ENCODE assay signal across 17 cellular contexts in genomic region chr11:34860518-34860917, GRCh38.
"Had no signal": no experiment of that assay in that cellular context is flagged by ENCODE, and none has a peak within 500 bp of the region (broad histone marks: within the 10 kb centered on the region; RNA-seq: fewer than 3 reads in every experiment).

No MANE protein-coding gene starts in this region.

- H3K27ac ChIP-seq: foreskin keratinocyte, transverse colon had no signal

- FAIRE-seq: kidney, TTC549 had no signal

- H3K27me3 ChIP-seq: foreskin keratinocyte, transverse colon had no signal

- H3K36me3 ChIP-seq: transverse colon had no signal

- ATAC-seq: activated naive CD4-positive, alpha-beta T cell treated with anti-CD3 and anti-CD28 coated beads, Interleukin-2, amount 50 U/mL, for 72 hours; natural killer cell treated with Interleukin-12 subunit alpha and Interleukin-12 subunit beta and Interleukin-15 and Interleukin-18, amount 100 ng/mL, for 72 hours; WTC11 had no signal

- H3K9me3 ChIP-seq: transverse colon had no signal

- H3K4me3 ChIP-seq: lung, transverse colon had no signal

- H3K4me1 ChIP-seq: foreskin keratinocyte had no signal

- DNase-seq: activated CD4-positive, alpha-beta memory T cell treated with anti-CD3 and anti-CD28 coated beads for 36 hours; activated CD4-positive, alpha-beta T cell treated with anti-CD3 and anti-CD28 coated beads for 4 hours; activated gamma-delta T cell treated with Interleukin-2 at 50 U/mL for 16 hours; activated T-cell treated with anti-CD3 and anti-CD28 coated beads for 4 hours; cerebellar nuclear complex; effector CD4-positive, alpha-beta T cell; glutamatergic neuron; hippocampal formation; kidney; stimulated activated CD4-positive, alpha-beta T cell treated with anti-CD3 and anti-CD28 coated beads, Interleukin-2, amount 100 ng/mL, for 48 hours; transverse colon had no signal
